In the genomic region with DNA sequence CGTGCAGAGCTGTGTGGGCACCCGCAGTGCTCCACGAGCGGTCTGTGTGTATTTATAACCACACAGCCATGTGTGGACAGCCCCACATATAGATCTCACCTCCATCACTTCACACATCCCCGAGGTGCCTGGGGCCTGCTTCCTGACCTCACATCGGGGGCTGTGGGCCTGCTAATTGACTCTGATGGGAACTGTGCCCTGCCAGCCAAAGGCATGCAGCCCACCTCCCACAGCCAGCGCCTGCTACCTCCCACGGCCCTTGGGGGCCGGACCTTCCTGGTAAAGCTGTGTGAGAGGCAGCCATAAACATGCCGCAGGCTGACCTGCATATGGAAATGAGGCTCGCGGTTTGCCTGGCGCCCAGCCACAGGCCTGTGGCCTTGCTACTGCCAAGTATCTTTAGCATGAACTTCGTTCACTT, we compare ENCODE assay signal across 13 cellular contexts.
DNase-seq lines count a peak whose midpoint lies in the region; FAIRE-seq and TF ChIP-seq lines count a peak whose summit lies in the region.
"Had no signal": no experiment of that assay in that cellular context is flagged by ENCODE, and none has a peak within 500 bp of the region (broad histone marks: within the 10 kb centered on the region; RNA-seq: fewer than 3 reads in every experiment).

No MANE protein-coding gene starts in this region.

- FAIRE-seq in kidney (lab: Jason Lieb, UNC): no peak

- H3K9me3 Mint-ChIP-seq in osteocyte (ENCODE audit: unreplicated experiment): no peaks in the 10 kb centered on the region

- intact Hi-C loops in mammary epithelial cell (cut with micrococcal nuclease) (no loop called here), kidney (cut with DNase I) (no loop called here)

- H3K4me3 Mint-ChIP-seq in osteocyte (ENCODE audit: unreplicated experiment): no peak overlapping the region

- H3K9me3 ChIP-seq in mammary epithelial cell (replicated peaks; ENCODE audit: insufficient read depth, low read length): no peaks in the 10 kb centered on the region
- no peaks in the 10 kb centered on the region for H3K9me3 ChIP-seq in kidney (ENCODE audit: control insufficient read depth in 1 of 2, low read length in 2 of 2)
- H3K9me3 ChIP-seq: heart left ventricle had no signal

- peaks cover 11% of the 10 kb centered on the region for H3K4me1 Mint-ChIP-seq in osteocyte (ENCODE audit: unreplicated experiment)

- TF ChIP-seq CTCF in KMS-11 (conservative IDR thresholded peaks at IDR 0.05; ENCODE audit: low read depth, low read length) (no peak), mammary epithelial cell (conservative IDR thresholded peaks at IDR 0.05 in 1 of 2, IDR thresholded peaks at IDR 0.05 in 1 of 2; ENCODE audit: extremely low read depth in 1 of 2, insufficient read depth in 1 of 2, low read depth in 1 of 2, low read length in 2 of 2) (no peak), osteocyte (IDR thresholded peaks at IDR 0.05) (no peak), kidney (IDR thresholded peaks at IDR 0.05; ENCODE audit: borderline replicate concordance, extremely low read depth, insufficient read depth) (no peak)

- H2AFZ ChIP-seq in KMS-11 (ENCODE audit: low read depth) (peak overlapping the region; percentile 38; the same call in 1 of the 2 replicates), mammary epithelial cell (ENCODE audit: low read depth, low read length) (no peak overlapping the region)

- CTCF ChIA-PET in mammary epithelial cell (lab: Charles Lee; ENCODE audit: low non-redundant PET): no interaction called here

- peak overlapping the region; percentile 22; the same call in 1 of the 2 replicates for H3K4me2 ChIP-seq in KMS-11
- no peak overlapping the region for H3K4me2 ChIP-seq in mammary epithelial cell (ENCODE audit: insufficient read depth, low read depth, low read length)

- no peaks in the 10 kb centered on the region for H3K36me3 Mint-ChIP-seq in osteocyte (ENCODE audit: unreplicated experiment)
- H3K36me3 Mint-ChIP-seq: type B pancreatic cell had no signal

- DNase-seq in GM04504 (ENCODE audit: low read depth) (peak; percentile 27), mammary epithelial cell (peak; percentile 47), osteocyte (ENCODE audit: extremely low spot score, unreplicated experiment) (peak; percentile 85), kidney (no peak), NCI-H2029 (lab: John Stamatoyannopoulos, UW) (no peak), NCI-H1436 treated with DMSO at 0.1 percent for 48 hours (lab: John Stamatoyannopoulos, UW) (no peak), D341Med (ENCODE audit: low spot score) (no peak)
- DNase-seq: dermis blood vessel endothelial cell, heart left ventricle, mesenchymal stem cell, SHP77 had no signal

- H3K4me3 ChIP-seq in KMS-11 (IDR thresholded peaks at IDR 0.05; ENCODE audit: insufficient read depth, low read depth, low read length) (no peak overlapping the region), mammary epithelial cell (replicated peaks in 1 of 3; ENCODE audit: insufficient read depth in 1 of 3, low read depth in 2 of 3, low read length in 3 of 3) (no peak overlapping the region), kidney (ENCODE audit: low read length in 2 of 2) (no peak overlapping the region)
- H3K4me3 ChIP-seq: heart left ventricle had no signal

- in situ Hi-C loops in mammary epithelial cell (cut with MboI; ENCODE audit: low sequenced_read_pairs in 2 of 2): no loop called here

- no TSS peak for BruUV-seq in mammary epithelial cell (replicated peaks; lab: Mats Ljungman, UMichigan)

- no peaks in the 10 kb centered on the region for H3K79me2 ChIP-seq in KMS-11 (ENCODE audit: insufficient read depth, low read depth)
- H3K79me2 ChIP-seq in mammary epithelial cell (ENCODE audit: insufficient read depth, low read length): no peaks in the 10 kb centered on the region

- no peaks in the 10 kb centered on the region for H3K27me3 ChIP-seq in KMS-11 (ENCODE audit: insufficient read depth, low read depth)
- H3K27me3 ChIP-seq in mammary epithelial cell (ENCODE audit: insufficient read depth, low read length): no peaks in the 10 kb centered on the region

- no peaks in the 10 kb centered on the region for H3K36me3 ChIP-seq in KMS-11 (ENCODE audit: insufficient read depth)
- no peaks in the 10 kb centered on the region for H3K36me3 ChIP-seq in mammary epithelial cell (ENCODE audit: insufficient read depth, low read length)
- H3K36me3 ChIP-seq in kidney (ENCODE audit: control insufficient read depth in 1 of 2, insufficient read depth in 2 of 2, low read length in 2 of 2): no peaks in the 10 kb centered on the region
- H3K36me3 ChIP-seq: heart left ventricle had no signal

- H3K27me3 Mint-ChIP-seq in osteocyte (ENCODE audit: unreplicated experiment): no peaks in the 10 kb centered on the region

- H3K4me1 ChIP-seq in KMS-11 (ENCODE audit: low read depth, poor library complexity, severe bottlenecking) (peaks cover 14% of the 10 kb centered on the region), mammary epithelial cell (ENCODE audit: insufficient read depth, low read length) (peaks cover 6% of the 10 kb centered on the region), kidney (ENCODE audit: control insufficient read depth in 1 of 2, insufficient read depth in 1 of 2, low read depth in 1 of 2, low read length in 2 of 2) (no peaks in the 10 kb centered on the region)
- H3K4me1 ChIP-seq: heart left ventricle had no signal

- WGBS in mammary epithelial cell (ENCODE audit: low coverage, missing lambda C conversion rate): 12% methylated on average over 11 of the region's 14 CpGs

- H3K27ac ChIP-seq in KMS-11 (no peak overlapping the region), mammary epithelial cell (ENCODE audit: insufficient read depth, low read depth, low read length) (no peak overlapping the region), kidney (ENCODE audit: low read depth in 2 of 2, low read length in 2 of 2) (no peak overlapping the region)
- H3K27ac ChIP-seq: heart left ventricle had no signal

- no peak overlapping the region for H3K27ac Mint-ChIP-seq in osteocyte (ENCODE audit: unreplicated experiment)
- H3K27ac Mint-ChIP-seq: type B pancreatic cell had no signal

- no peaks in the 10 kb centered on the region for H4K20me1 ChIP-seq in KMS-11 (ENCODE audit: insufficient read depth)
- no peaks in the 10 kb centered on the region for H4K20me1 ChIP-seq in mammary epithelial cell (ENCODE audit: insufficient read depth, low read length)

- dilution Hi-C loops in mammary epithelial cell (cut with HindIII; ENCODE audit: low sequenced_read_pairs): no loop called here

- H3K9ac ChIP-seq in KMS-11: no peak overlapping the region
- no peak overlapping the region for H3K9ac ChIP-seq in mammary epithelial cell (ENCODE audit: insufficient read depth, low read length)
- no peak overlapping the region for H3K9ac ChIP-seq in kidney (ENCODE audit: low read length in 2 of 2)

Comparison
In these comparisons a context has a peak if more than half of its experiments do, and no peak if none do; other contexts are left out.
1. DNase-seq: peak in GM04504 (single experiment), mammary epithelial cell (single experiment) and osteocyte (single experiment); none in kidney (single experiment), NCI-H2029 (single experiment), NCI-H1436 treated with DMSO at 0.1 percent for 48 hours (single experiment) and D341Med (single experiment).